ENCODE assay signal across 1 cellular context in the genomic region with DNA sequence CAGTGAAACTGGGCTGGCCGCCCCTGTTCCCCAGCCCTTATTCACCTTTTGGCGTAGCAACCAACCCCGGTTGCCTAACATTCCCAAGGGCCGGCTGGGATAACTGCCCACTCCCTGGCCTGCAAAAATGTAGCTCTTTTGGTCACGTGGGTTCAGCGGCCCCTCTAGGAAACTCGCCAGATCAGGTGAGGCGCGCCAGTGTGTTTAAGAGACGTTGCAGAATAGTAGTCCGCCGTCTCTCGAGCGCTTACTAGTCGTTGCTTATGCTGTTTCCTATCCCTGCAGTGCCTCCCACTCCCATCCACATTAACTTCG.
A peak's percentile ranks its signal among the peaks of the same experiment; 100 is the strongest.
TF ChIP-seq lines count a peak whose summit lies in the region.

No MANE protein-coding gene starts in this region.

TF ChIP-seq in K562, 482 proteins besides CTCF, POLR2A, EP300 and RAD21 (continued from another document):
- peak; percentile 51 for TF ChIP-seq MGA (IDR thresholded peaks at IDR 0.05)
- TF ChIP-seq, protein P1, sequence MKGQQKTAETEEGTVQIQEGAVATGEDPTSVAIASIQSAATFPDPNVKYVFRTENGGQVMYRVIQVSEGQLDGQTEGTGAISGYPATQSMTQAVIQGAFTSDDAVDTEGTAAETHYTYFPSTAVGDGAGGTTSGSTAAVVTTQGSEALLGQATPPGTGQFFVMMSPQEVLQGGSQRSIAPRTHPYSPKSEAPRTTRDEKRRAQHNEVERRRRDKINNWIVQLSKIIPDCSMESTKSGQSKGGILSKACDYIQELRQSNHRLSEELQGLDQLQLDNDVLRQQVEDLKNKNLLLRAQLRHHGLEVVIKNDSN (CRISPR knock-in tag; IDR thresholded peaks at IDR 0.05), result peak; percentile 90
- peak; percentile 53 for TF ChIP-seq SAP30 (IDR thresholded peaks at IDR 0.05; ENCODE audit: borderline replicate concordance, insufficient read depth, low read depth, low read length, poor library complexity, severe bottlenecking)
- no peak for TF ChIP-seq IRF1 (CRISPR knock-in tag; IDR thresholded peaks at IDR 0.05; ENCODE audit: borderline replicate concordance)
- TF ChIP-seq ZNF224 (CRISPR knock-in tag; IDR thresholded peaks at IDR 0.05), result no peak
- no peak for TF ChIP-seq POLR2H (tag; IDR thresholded peaks at IDR 0.05; ENCODE audit: low read depth)
